Comparison of ENCODE assay signal across 8 cellular contexts in the genomic region with DNA sequence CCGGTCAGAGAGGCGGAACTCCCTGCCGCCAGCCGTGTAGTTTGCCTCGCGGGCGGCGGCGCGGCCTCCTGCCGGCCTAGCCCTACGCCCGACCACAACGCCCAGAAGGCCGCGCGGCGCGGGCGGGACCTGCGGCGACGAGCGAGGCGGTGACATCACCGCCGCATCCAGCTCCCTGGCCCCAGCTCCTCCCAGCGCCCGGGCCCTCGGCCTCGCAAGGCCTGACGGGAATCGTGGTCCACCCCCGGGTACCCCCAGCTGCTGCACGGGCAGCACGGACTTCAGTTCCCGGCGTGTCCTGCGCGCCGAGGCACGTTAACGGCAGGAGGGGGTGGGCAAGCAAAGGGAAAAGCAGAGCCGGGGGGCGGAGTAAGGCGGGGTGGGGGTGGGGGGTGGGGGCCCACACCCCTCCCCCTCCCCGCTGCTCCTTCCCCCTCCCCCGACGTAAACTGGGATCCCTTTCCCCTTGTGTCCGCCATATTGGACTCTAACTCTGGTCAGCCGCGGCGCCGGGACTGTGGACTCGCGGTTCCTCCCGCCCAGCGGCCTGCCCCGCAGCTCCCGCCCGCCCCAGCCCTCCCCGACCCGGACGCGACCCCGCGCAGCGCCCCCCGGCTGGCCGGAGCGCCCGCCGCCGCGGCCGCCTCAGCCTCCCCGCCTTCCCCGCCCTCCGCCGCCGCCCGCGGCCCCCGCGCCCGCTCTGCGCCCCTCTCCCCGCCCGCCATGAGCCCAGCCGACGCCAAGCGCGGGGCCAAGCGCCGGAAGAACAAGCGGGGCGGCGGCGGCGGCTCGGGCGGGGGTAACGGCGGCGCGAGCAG. TPM values are rescaled to one million over a fixed set of nuclear protein-coding genes. Genes with fewer than 3 reads are reported as not detected.
DNase-seq lines count a peak whose midpoint lies in the region; ATAC-seq and TF ChIP-seq lines count a peak whose summit lies in the region.

A gene with protein sequence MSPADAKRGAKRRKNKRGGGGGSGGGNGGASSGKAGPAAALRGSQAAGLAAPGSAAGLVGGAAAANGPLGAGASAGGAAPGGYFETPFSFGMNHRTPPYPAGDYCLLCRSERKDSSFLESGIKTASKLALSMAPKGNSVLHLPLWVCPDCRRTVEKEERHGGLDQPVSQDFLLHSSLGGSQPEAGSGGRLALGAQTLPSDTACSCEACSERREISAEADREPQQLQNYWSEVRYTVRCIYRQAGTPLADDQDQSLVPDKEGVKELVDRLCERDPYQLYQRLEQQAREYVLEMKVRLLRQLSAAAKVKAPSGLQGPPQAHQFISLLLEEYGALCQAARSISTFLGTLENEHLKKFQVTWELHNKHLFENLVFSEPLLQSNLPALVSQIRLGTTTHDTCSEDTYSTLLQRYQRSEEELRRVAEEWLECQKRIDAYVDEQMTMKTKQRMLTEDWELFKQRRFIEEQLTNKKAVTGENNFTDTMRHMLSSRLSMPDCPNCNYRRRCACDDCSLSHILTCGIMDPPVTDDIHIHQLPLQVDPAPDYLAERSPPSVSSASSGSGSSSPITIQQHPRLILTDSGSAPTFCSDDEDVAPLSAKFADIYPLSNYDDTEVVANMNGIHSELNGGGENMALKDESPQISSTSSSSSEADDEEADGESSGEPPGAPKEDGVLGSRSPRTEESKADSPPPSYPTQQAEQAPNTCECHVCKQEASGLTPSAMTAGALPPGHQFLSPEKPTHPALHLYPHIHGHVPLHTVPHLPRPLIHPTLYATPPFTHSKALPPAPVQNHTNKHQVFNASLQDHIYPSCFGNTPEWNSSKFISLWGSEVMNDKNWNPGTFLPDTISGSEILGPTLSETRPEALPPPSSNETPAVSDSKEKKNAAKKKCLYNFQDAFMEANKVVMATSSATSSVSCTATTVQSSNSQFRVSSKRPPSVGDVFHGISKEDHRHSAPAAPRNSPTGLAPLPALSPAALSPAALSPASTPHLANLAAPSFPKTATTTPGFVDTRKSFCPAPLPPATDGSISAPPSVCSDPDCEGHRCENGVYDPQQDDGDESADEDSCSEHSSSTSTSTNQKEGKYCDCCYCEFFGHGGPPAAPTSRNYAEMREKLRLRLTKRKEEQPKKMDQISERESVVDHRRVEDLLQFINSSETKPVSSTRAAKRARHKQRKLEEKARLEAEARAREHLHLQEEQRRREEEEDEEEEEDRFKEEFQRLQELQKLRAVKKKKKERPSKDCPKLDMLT (N-terminal part only) (plus strand): TSS at position 455 of the 818 bp plus-strand sequence. CDS start 269 bp downstream, at position 724.

- H3K9me3 ChIP-seq in T-helper 17 cell (ENCODE audit: control insufficient read depth, low read length, poor library complexity, severe bottlenecking) (no peaks in the 10 kb centered on the region), left ventricle myocardium inferior (replicated peaks) (no peaks in the 10 kb centered on the region), upper lobe of right lung (no peaks in the 10 kb centered on the region)

- H3K4me1 ChIP-seq in left ventricle myocardium inferior (peaks cover 42% of the 10 kb centered on the region), upper lobe of right lung (peaks cover 19% of the 10 kb centered on the region)

- H3K4me3 Mint-ChIP-seq in T-helper 17 cell (peak within 1 kb of the TSS; percentile 88), progenitor cell of endocrine pancreas (ENCODE audit: low read depth) (peak within 1 kb of the TSS; percentile 94)

- ATAC-seq in GM18502 (IDR thresholded peaks at IDR 0.05; ENCODE audit: poor library complexity, unreplicated experiment) (peak; percentile 82), HG02943 (IDR thresholded peaks at IDR 0.05; ENCODE audit: low read depth, unreplicated experiment) (peak; percentile 80), T-helper 17 cell (peak; percentile 96), upper lobe of right lung (peak; percentile 98)

- H3K9me3 Mint-ChIP-seq in progenitor cell of endocrine pancreas (ENCODE audit: low read depth): no peaks in the 10 kb centered on the region

- H3K36me3 ChIP-seq in left ventricle myocardium inferior (no peaks in the 10 kb centered on the region), upper lobe of right lung (no peaks in the 10 kb centered on the region)

- H3K27me3 Mint-ChIP-seq in T-helper 17 cell (no peaks in the 10 kb centered on the region), progenitor cell of endocrine pancreas (no peaks in the 10 kb centered on the region)

- H3K4me1 Mint-ChIP-seq in T-helper 17 cell (peaks cover 9% of the 10 kb centered on the region), progenitor cell of endocrine pancreas (ENCODE audit: low read depth) (peaks cover 16% of the 10 kb centered on the region)

- DNase-seq in NCI-H187 (lab: John Stamatoyannopoulos, UW) (peak; percentile 92 to 100), T-helper 17 cell (peak; percentile 97 to 99 (median 97)), amygdala (lab: John Stamatoyannopoulos, UW) (peak; percentile 74 to 100 (median 99)), left ventricle myocardium inferior (peak; percentile 99), progenitor cell of endocrine pancreas (ENCODE audit: low spot score, unreplicated experiment) (peak; percentile 97), upper lobe of right lung (peak; percentile 100)

- peak within 1 kb of the TSS; percentile 76 for H3K27ac Mint-ChIP-seq in T-helper 17 cell
- peak within 1 kb of the TSS; percentile 99 for H3K27ac Mint-ChIP-seq in progenitor cell of endocrine pancreas

- H3K27me3 ChIP-seq in left ventricle myocardium inferior (ENCODE audit: low read depth) (no peaks in the 10 kb centered on the region), upper lobe of right lung (no peaks in the 10 kb centered on the region)

- H3K27ac ChIP-seq in left ventricle myocardium inferior (replicated peaks) (peak within 1 kb of the TSS; percentile 99), upper lobe of right lung (peak within 1 kb of the TSS; percentile 92)

- intact Hi-C loops in left ventricle myocardium inferior (cut with micrococcal nuclease) (no loop called here), upper lobe of right lung (cut with DNase I) (no loop called here)

- H3K4me3 ChIP-seq in left ventricle myocardium inferior (peak within 1 kb of the TSS; percentile 99), upper lobe of right lung (peak within 1 kb of the TSS; percentile 91)

- H3K36me3 Mint-ChIP-seq in T-helper 17 cell (ENCODE audit: low read depth) (no peaks in the 10 kb centered on the region), progenitor cell of endocrine pancreas (ENCODE audit: insufficient read depth) (peaks cover 3% of the 10 kb centered on the region)

- TF ChIP-seq CTCF in left ventricle myocardium inferior (IDR thresholded peaks at IDR 0.05; ENCODE audit: borderline replicate concordance) (no peak), progenitor cell of endocrine pancreas (IDR thresholded peaks at IDR 0.05; ENCODE audit: unreplicated experiment) (no peak), upper lobe of right lung (IDR thresholded peaks at IDR 0.05) (no peak)

RNA-seq across cellular contexts. Expression of the gene that starts here (rescaled TPM):
- total RNA-seq in T-helper 17 cell: 10 to 100 TPM; 34.8 to 39.8 TPM
- total RNA-seq in left ventricle myocardium inferior: 16.0 TPM
- total RNA-seq in progenitor cell of endocrine pancreas: 48.1 and 53.4 TPM in 2 replicates
- total RNA-seq in upper lobe of right lung: 28.9 TPM

Comparison
In these comparisons a context has a peak if more than half of its experiments do, and no peak if none do; other contexts are left out.
1. Peak in every context shown above with its lines: DNase-seq, ATAC-seq, H3K4me3 ChIP-seq and H3K27ac ChIP-seq.